In genomic region chr5:119269061-119269579, GRCh38 we compare ENCODE assay signal across 8 cellular contexts.
A peak's percentile ranks its signal among the peaks of the same experiment; 100 is the strongest.
DNase-seq lines count a peak whose midpoint lies in the region; ATAC-seq, FAIRE-seq and TF ChIP-seq lines count a peak whose summit lies in the region.

No MANE protein-coding gene starts in this region.

- intact Hi-C loops in body of pancreas (cut with DNase I), result no loop called here

- H3K4me1 ChIP-seq in body of pancreas (peaks cover 58% of the 10 kb centered on the region), keratinocyte (ENCODE audit: control insufficient read depth, extremely low read depth, insufficient read depth, low read length) (peaks cover 25% of the 10 kb centered on the region)

- peak overlapping the region; percentile 75 for H2AFZ ChIP-seq in keratinocyte (ENCODE audit: control insufficient read depth, low read length)

- H3K9me3 ChIP-seq in body of pancreas (no peaks in the 10 kb centered on the region), keratinocyte (ENCODE audit: control insufficient read depth, low read depth, low read length) (no peaks in the 10 kb centered on the region)

- peak; percentile 24 for DNase-seq in Ammon's horn (ENCODE audit: low spot score)
- peak; percentile 58 for DNase-seq in RKO (ENCODE audit: low spot score)
- peak; percentile 46 to 65 (median 54) for DNase-seq in body of pancreas
- DNase-seq in keratinocyte (ENCODE audit: low read depth, low spot score), result no peak
- peak; percentile 50 for DNase-seq in stimulated activated CD4-positive, alpha-beta T cell treated with anti-CD3 and anti-CD28 coated beads, Interleukin-4, amount 100 ng/mL, for 24 hours

- H3K36me3 ChIP-seq in body of pancreas (replicated peaks in 1 of 2; ENCODE audit: insufficient read depth in 1 of 2, low read depth in 2 of 2) (no peaks in the 10 kb centered on the region), keratinocyte (ENCODE audit: control insufficient read depth in 2 of 2, extremely low read depth in 1 of 2, insufficient read depth in 2 of 2, low read length in 2 of 2) (no peaks in the 10 kb centered on the region)

- H3K27ac ChIP-seq in body of pancreas (peak overlapping the region; percentile 91 to 95 (median 92)), keratinocyte (ENCODE audit: control insufficient read depth, insufficient read depth, low read length) (peak overlapping the region; percentile 80)

- FAIRE-seq in keratinocyte (lab: Jason Lieb, UNC), result no peak

- H3K27me3 ChIP-seq in body of pancreas (no peaks in the 10 kb centered on the region), keratinocyte (ENCODE audit: control insufficient read depth, extremely low read depth, insufficient read depth, low read length) (no peaks in the 10 kb centered on the region)

- peaks cover 9% of the 10 kb centered on the region for H3K79me2 ChIP-seq in keratinocyte (ENCODE audit: control insufficient read depth, insufficient read depth, low read length)

- TF ChIP-seq POLR2A in body of pancreas (IDR thresholded peaks at IDR 0.05), result no peak

- ATAC-seq in GM18868 (IDR thresholded peaks at IDR 0.05; ENCODE audit: unreplicated experiment) (peak; percentile 1), HG03159 (IDR thresholded peaks at IDR 0.05; ENCODE audit: unreplicated experiment) (peak; percentile 8), body of pancreas (peak; percentile 2), HG03442 (IDR thresholded peaks at IDR 0.05; ENCODE audit: unreplicated experiment) (no peak)

- H3K4me3 ChIP-seq in body of pancreas (peak overlapping the region; percentile 25 to 52), keratinocyte (ENCODE audit: control insufficient read depth in 2 of 3, extremely low read depth in 1 of 3, insufficient read depth in 2 of 3, low read depth in 1 of 3, low read length in 3 of 3) (peak overlapping the region; percentile 67 to 93 (median 81))

- TF ChIP-seq CTCF in body of pancreas (IDR thresholded peaks at IDR 0.05), result no peak
- no peak for TF ChIP-seq CTCF in keratinocyte (optimal IDR thresholded peaks at IDR 0.05 in 1 of 3, IDR thresholded peaks at IDR 0.05 in 1 of 3, conservative IDR thresholded peaks at IDR 0.05 in 1 of 3; ENCODE audit: extremely low read depth in 1 of 3, insufficient read depth in 2 of 3, low read length in 3 of 3)

- H4K20me1 ChIP-seq in keratinocyte (ENCODE audit: control insufficient read depth, extremely low read depth, insufficient read depth, low read length), result no peaks in the 10 kb centered on the region

- peak overlapping the region; percentile 96 for H3K4me2 ChIP-seq in keratinocyte (ENCODE audit: control insufficient read depth, extremely low read depth, insufficient read depth, low read depth, low read length)

- 2 to 3% methylated on average over 23 of the region's 23 CpGs for WGBS in body of pancreas, 2 donors

- peak overlapping the region; percentile 85 for H3K9ac ChIP-seq in keratinocyte (ENCODE audit: control insufficient read depth, extremely low read depth, insufficient read depth, low read length)

- dilution Hi-C loops in keratinocyte (cut with MboI; ENCODE audit: extremely low pct_ligation_motif_present, low sequenced_read_pairs), result no loop called here

- no peaks in the 10 kb centered on the region for H3K9me1 ChIP-seq in keratinocyte (ENCODE audit: control insufficient read depth, extremely low read depth, insufficient read depth, low read length)
